29 cellular contexts compared by ENCODE assay signal in the genomic region with DNA sequence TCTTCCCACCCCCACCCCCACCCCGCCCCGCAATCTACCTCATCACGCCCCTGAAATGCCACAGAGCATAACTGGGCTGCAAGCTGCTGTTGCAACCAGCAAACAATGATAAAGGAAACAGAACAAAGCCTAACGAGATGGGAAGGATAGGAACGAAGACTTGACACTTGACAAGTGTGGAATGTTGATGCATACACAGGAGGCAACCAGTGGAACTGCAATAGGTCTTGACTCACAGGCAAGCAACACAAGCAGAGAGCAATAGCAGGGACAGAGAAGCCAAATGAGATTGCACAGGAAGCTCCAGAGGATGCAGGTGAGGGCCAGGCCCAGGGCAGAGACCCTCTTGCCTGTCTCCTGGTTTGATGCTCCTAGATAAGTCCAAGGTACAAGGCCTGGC.
DNase-seq lines count a peak whose midpoint lies in the region; ATAC-seq, FAIRE-seq and TF ChIP-seq lines count a peak whose summit lies in the region.
"Had no signal": no experiment of that assay in that cellular context is flagged by ENCODE, and none has a peak within 500 bp of the region (broad histone marks: within the 10 kb centered on the region; RNA-seq: fewer than 3 reads in every experiment).

No MANE protein-coding gene starts in this region.

- ATAC-seq in PC-3 = no peak
- ATAC-seq in activated CD8-positive, alpha-beta T cell treated with anti-CD3 and anti-CD28 coated beads, Interleukin-2, amount 10 ng/mL, durations not matched to agents 7 days and 5 days = no peak
- no peak for ATAC-seq in right cardiac atrium
- ATAC-seq: stimulated activated naive CD8-positive, alpha-beta T cell treated with anti-CD3 and anti-CD28 coated beads, Interleukin-15, Interleukin-2, amounts not matched to agents 100 U/mL and 50 U/mL, for 24 hours had no signal

- intact Hi-C loops in PC-3 (cut with micrococcal nuclease) (no loop called here), right cardiac atrium (cut with DNase I) (no loop called here)

- no peaks in the 10 kb centered on the region for H3F3A ChIP-seq in PC-3 (ENCODE audit: low read length, unreplicated experiment)

- DNase-seq in PC-3 (no peak), iPS-NIHi7 (ENCODE audit: extremely low spot score) (peak; percentile 23), urothelium cell line (ENCODE audit: low spot score) (no peak), NCI-H774 (lab: John Stamatoyannopoulos, UW) (no peak), right cardiac atrium (no peak)
- DNase-seq in activated CD8-positive, alpha-beta T cell treated with anti-CD3 and anti-CD28 coated beads, Interleukin-2, amount 10 ng/mL, durations not matched to agents 7 days and 5 days = no peak
- DNase-seq: activated B cell treated with CpG ODN at 0.5 μM for 24 hours; activated CD4-positive, alpha-beta T cell treated with anti-CD3 and anti-CD28 coated beads, Interleukin-2, amount 10 ng/mL, durations not matched to agents 7 days and 5 days; activated effector memory CD4-positive, alpha-beta T cell treated with anti-CD3 and anti-CD28 coated beads, Interleukin-2, amount 50 U/mL, for 16 hours; activated T-cell treated with anti-CD3 and anti-CD28 coated beads, Interleukin-2, amount 50 U/mL, for 1 hour; DMS53; GF-D8; GM23248; HFFc6; hypothalamus; NCI-H1105; NCI-H187 treated with DMSO at 0.1 percent for 48 hours; NCI-H2171; nucleus accumbens; small intestine; stimulated activated naive CD8-positive, alpha-beta T cell treated with anti-CD3 and anti-CD28 coated beads, Interleukin-15, Interleukin-2, amounts not matched to agents 100 U/mL and 50 U/mL, for 24 hours; T-helper 1 cell had no signal

- H3K4me3 ChIP-seq in GM12875 (ENCODE audit: low read depth, low read length) (peak overlapping the region; percentile 50), PC-3 (ENCODE audit: low read length) (peak overlapping the region; percentile 43; the same call in 1 of the 2 replicates), right cardiac atrium (ENCODE audit: low read length) (no peak overlapping the region)
- H3K4me3 ChIP-seq: BLaER1 treated with 17β-estradiol and CSF1 and Interleukin-3, amounts not matched to agents 10 nM and 100 nM; GM23248; SK-N-MC; thoracic aorta had no signal

- no peaks in the 10 kb centered on the region for H3K9me3 Mint-ChIP-seq in activated CD8-positive, alpha-beta T cell treated with anti-CD3 and anti-CD28 coated beads, Interleukin-2, amount 10 ng/mL, durations not matched to agents 7 days and 5 days (ENCODE audit: insufficient read depth)
- H3K9me3 Mint-ChIP-seq: activated CD4-positive, alpha-beta T cell treated with anti-CD3 and anti-CD28 coated beads, Interleukin-2, amount 10 ng/mL, durations not matched to agents 7 days and 5 days had no signal

- no peaks in the 10 kb centered on the region for H3K36me3 ChIP-seq in PC-3 (ENCODE audit: low read depth, low read length)
- H3K36me3 ChIP-seq: BLaER1 treated with 17β-estradiol and CSF1 and Interleukin-3, amounts not matched to agents 10 nM and 100 nM; thoracic aorta had no signal

- POLR2A ChIA-PET in PC-3 (lab: Charles Lee; ENCODE audit: unreplicated experiment) = no interaction called here
- POLR2A ChIA-PET in activated CD8-positive, alpha-beta T cell treated with anti-CD3 and anti-CD28 coated beads, Interleukin-2, amount 10 ng/mL, durations not matched to agents 7 days and 5 days (lab: Charles Lee) = no interaction called here

- 43% methylated on average over 5 of the region's 5 CpGs for WGBS in right cardiac atrium

- H2AFZ ChIP-seq in PC-3 (ENCODE audit: low read length) = no peak overlapping the region
- H2AFZ ChIP-seq: GM23248 had no signal

- H3K4me1 Mint-ChIP-seq in activated CD8-positive, alpha-beta T cell treated with anti-CD3 and anti-CD28 coated beads, Interleukin-2, amount 10 ng/mL, durations not matched to agents 7 days and 5 days (ENCODE audit: low read depth) = no peaks in the 10 kb centered on the region
- H3K4me1 Mint-ChIP-seq: activated CD4-positive, alpha-beta T cell treated with anti-CD3 and anti-CD28 coated beads, Interleukin-2, amount 10 ng/mL, durations not matched to agents 7 days and 5 days had no signal

- H3K4me3 Mint-ChIP-seq in activated CD8-positive, alpha-beta T cell treated with anti-CD3 and anti-CD28 coated beads, Interleukin-2, amount 10 ng/mL, durations not matched to agents 7 days and 5 days = no peak overlapping the region
- H3K4me3 Mint-ChIP-seq: activated B cell treated with CpG ODN at 0.5 μM for 24 hours; activated CD4-positive, alpha-beta T cell treated with anti-CD3 and anti-CD28 coated beads, Interleukin-2, amount 10 ng/mL, durations not matched to agents 7 days and 5 days; activated naive CD8-positive, alpha-beta T cell; HFFc6; mesothelial cell of epicardium had no signal

- no peak overlapping the region for H3K9ac ChIP-seq in PC-3 (ENCODE audit: low read length)
- H3K9ac ChIP-seq: BLaER1 treated with 17β-estradiol and CSF1 and Interleukin-3, amounts not matched to agents 10 nM and 100 nM; GM23248 had no signal

- H3K9me3 ChIP-seq in PC-3 (ENCODE audit: low read length) (no peaks in the 10 kb centered on the region), right cardiac atrium (ENCODE audit: control insufficient read depth, low read length) (no peaks in the 10 kb centered on the region)
- H3K9me3 ChIP-seq: thoracic aorta had no signal

- H3K36me3 Mint-ChIP-seq in activated CD8-positive, alpha-beta T cell treated with anti-CD3 and anti-CD28 coated beads, Interleukin-2, amount 10 ng/mL, durations not matched to agents 7 days and 5 days (ENCODE audit: low read depth) = no peaks in the 10 kb centered on the region
- H3K36me3 Mint-ChIP-seq: activated naive CD8-positive, alpha-beta T cell; mesothelial cell of epicardium had no signal

- H3K27me3 ChIP-seq in PC-3 (ENCODE audit: low read length) = peaks cover 18% of the 10 kb centered on the region
- H3K27me3 ChIP-seq in right cardiac atrium (ENCODE audit: control insufficient read depth, insufficient read depth) = no peaks in the 10 kb centered on the region

- H3K27ac Mint-ChIP-seq in activated CD8-positive, alpha-beta T cell treated with anti-CD3 and anti-CD28 coated beads, Interleukin-2, amount 10 ng/mL, durations not matched to agents 7 days and 5 days = no peak overlapping the region
- H3K27ac Mint-ChIP-seq: activated B cell treated with CpG ODN at 0.5 μM for 24 hours; activated CD4-positive, alpha-beta T cell treated with anti-CD3 and anti-CD28 coated beads, Interleukin-2, amount 10 ng/mL, durations not matched to agents 7 days and 5 days; activated naive CD8-positive, alpha-beta T cell; HFFc6; mesothelial cell of epicardium had no signal

- H3K27me3 Mint-ChIP-seq in activated CD8-positive, alpha-beta T cell treated with anti-CD3 and anti-CD28 coated beads, Interleukin-2, amount 10 ng/mL, durations not matched to agents 7 days and 5 days (ENCODE audit: low read depth) = no peaks in the 10 kb centered on the region

- H3K79me2 ChIP-seq in PC-3 (ENCODE audit: low read length) = 0 out of 2 replicates have a peak, but pooled peaks cover 3% of the 10 kb centered on the region

- peak overlapping the region; percentile 26; the same call in 1 of the 2 replicates for H3K4me2 ChIP-seq in PC-3 (ENCODE audit: low read length)

- no peak overlapping the region for H3K27ac ChIP-seq in PC-3 (ENCODE audit: low read length)
- no peak overlapping the region for H3K27ac ChIP-seq in right cardiac atrium (ENCODE audit: low read length)
- H3K27ac ChIP-seq: BLaER1 treated with 17β-estradiol and CSF1 and Interleukin-3, amounts not matched to agents 10 nM and 100 nM; GM23248; SK-N-MC; thoracic aorta had no signal

- no peaks in the 10 kb centered on the region for H4K20me1 ChIP-seq in PC-3 (ENCODE audit: low read length)
- H4K20me1 ChIP-seq: BLaER1 treated with 17β-estradiol and CSF1 and Interleukin-3, amounts not matched to agents 10 nM and 100 nM had no signal

- H3K4me1 ChIP-seq in PC-3 (ENCODE audit: insufficient read depth, low read length) (no peaks in the 10 kb centered on the region), right cardiac atrium (ENCODE audit: control insufficient read depth, insufficient read depth, low read length) (no peaks in the 10 kb centered on the region)

- CTCF ChIA-PET in PC-3 (lab: Charles Lee) = no interaction called here
- CTCF ChIA-PET in activated CD8-positive, alpha-beta T cell treated with anti-CD3 and anti-CD28 coated beads, Interleukin-2, amount 10 ng/mL, durations not matched to agents 7 days and 5 days (lab: Charles Lee) = no interaction called here

- BruUV-seq in PC-3 (replicated peaks; lab: Mats Ljungman, UMichigan) = no TSS peak

- no peaks in the 10 kb centered on the region for H3K9me2 ChIP-seq in PC-3 (replicated peaks; ENCODE audit: low read length)

- FAIRE-seq in urothelium cell line (lab: Jason Lieb, UNC) = peak; percentile 92
- FAIRE-seq: GM19239, small intestine had no signal

- no peak for TF ChIP-seq CTCF in GM12875 (IDR thresholded peaks at IDR 0.05; ENCODE audit: borderline replicate concordance, insufficient read depth, low read depth, low read length)
- no peak for TF ChIP-seq CTCF in PC-3 (conservative IDR thresholded peaks at IDR 0.05; ENCODE audit: low read depth, low read length)
